ENCODE assay signal across 1 cellular context in the genomic region with DNA sequence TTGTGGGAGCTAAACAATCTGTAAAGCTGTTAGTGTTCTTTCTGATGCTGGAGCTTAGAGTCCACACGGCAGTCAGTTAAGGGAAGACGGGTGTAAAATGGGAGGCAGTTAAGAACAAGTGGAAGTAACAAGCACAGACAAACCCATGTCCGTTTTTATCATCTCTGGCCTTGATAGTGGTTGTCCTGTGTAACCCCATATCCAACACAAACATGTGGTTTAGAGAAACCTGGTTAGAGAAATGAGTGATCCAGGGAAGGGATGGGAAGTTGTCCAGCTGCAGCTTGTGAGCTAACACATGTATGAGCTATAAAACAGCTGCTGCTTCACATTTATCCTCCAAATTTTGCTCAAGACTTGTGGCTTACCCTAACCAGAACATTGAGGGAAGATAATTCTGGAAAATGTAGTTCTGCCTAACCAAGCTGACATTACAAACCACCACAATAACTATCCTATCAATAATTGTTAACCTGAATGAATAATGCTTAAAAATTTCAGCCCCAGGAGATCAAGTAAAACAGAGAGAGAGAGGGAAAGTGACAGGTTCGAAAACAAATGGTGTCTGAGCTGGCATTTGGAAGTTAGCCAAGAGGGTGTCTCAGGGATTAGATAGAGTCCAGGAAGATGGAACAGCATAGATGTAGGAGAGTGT.
A peak's percentile ranks its signal among the peaks of the same experiment; 100 is the strongest.
TF ChIP-seq lines count a peak whose summit lies in the region.

No MANE protein-coding gene starts in this region.

TF ChIP-seq in K562, 482 proteins besides CTCF, POLR2A, EP300 and RAD21 (continued from another document and continues in another):
- TF ChIP-seq, protein P1, sequence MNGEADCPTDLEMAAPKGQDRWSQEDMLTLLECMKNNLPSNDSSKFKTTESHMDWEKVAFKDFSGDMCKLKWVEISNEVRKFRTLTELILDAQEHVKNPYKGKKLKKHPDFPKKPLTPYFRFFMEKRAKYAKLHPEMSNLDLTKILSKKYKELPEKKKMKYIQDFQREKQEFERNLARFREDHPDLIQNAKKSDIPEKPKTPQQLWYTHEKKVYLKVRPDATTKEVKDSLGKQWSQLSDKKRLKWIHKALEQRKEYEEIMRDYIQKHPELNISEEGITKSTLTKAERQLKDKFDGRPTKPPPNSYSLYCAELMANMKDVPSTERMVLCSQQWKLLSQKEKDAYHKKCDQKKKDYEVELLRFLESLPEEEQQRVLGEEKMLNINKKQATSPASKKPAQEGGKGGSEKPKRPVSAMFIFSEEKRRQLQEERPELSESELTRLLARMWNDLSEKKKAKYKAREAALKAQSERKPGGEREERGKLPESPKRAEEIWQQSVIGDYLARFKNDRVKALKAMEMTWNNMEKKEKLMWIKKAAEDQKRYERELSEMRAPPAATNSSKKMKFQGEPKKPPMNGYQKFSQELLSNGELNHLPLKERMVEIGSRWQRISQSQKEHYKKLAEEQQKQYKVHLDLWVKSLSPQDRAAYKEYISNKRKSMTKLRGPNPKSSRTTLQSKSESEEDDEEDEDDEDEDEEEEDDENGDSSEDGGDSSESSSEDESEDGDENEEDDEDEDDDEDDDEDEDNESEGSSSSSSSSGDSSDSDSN (IDR thresholded peaks at IDR 0.05; ENCODE audit: borderline replicate concordance in 1 of 2, low read depth in 2 of 2, low read length in 2 of 2): no peak
- TF ChIP-seq, protein P2, sequence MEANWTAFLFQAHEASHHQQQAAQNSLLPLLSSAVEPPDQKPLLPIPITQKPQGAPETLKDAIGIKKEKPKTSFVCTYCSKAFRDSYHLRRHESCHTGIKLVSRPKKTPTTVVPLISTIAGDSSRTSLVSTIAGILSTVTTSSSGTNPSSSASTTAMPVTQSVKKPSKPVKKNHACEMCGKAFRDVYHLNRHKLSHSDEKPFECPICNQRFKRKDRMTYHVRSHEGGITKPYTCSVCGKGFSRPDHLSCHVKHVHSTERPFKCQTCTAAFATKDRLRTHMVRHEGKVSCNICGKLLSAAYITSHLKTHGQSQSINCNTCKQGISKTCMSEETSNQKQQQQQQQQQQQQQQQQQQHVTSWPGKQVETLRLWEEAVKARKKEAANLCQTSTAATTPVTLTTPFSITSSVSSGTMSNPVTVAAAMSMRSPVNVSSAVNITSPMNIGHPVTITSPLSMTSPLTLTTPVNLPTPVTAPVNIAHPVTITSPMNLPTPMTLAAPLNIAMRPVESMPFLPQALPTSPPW (CRISPR knock-in tag; IDR thresholded peaks at IDR 0.05): 0 out of 2 replicates have a peak, but pooled peaks have one; percentile 6
- no peak for TF ChIP-seq CXXC5 (CRISPR knock-in tag; IDR thresholded peaks at IDR 0.05)
- TF ChIP-seq EWSR1 (IDR thresholded peaks at IDR 0.05; ENCODE audit: borderline replicate concordance, low read depth, partially characterized antibody): no peak
- TF ChIP-seq ZNF324 (CRISPR knock-in tag; IDR thresholded peaks at IDR 0.05): no peak
- peak; percentile 65; the same call in 1 of the 2 replicates for TF ChIP-seq ZKSCAN8 (CRISPR knock-in tag; IDR thresholded peaks at IDR 0.05)
- no peak for TF ChIP-seq KHSRP (IDR thresholded peaks at IDR 0.05)
- no peak for TF ChIP-seq KLF10 (CRISPR knock-in tag; IDR thresholded peaks at IDR 0.05)
- TF ChIP-seq CBFA2T2 (conservative IDR thresholded peaks at IDR 0.05): peak; percentile 52
- no peak for TF ChIP-seq BCOR (IDR thresholded peaks at IDR 0.05)
- TF ChIP-seq, protein P3, sequence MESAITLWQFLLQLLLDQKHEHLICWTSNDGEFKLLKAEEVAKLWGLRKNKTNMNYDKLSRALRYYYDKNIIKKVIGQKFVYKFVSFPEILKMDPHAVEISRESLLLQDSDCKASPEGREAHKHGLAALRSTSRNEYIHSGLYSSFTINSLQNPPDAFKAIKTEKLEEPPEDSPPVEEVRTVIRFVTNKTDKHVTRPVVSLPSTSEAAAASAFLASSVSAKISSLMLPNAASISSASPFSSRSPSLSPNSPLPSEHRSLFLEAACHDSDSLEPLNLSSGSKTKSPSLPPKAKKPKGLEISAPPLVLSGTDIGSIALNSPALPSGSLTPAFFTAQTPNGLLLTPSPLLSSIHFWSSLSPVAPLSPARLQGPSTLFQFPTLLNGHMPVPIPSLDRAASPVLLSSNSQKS (CRISPR knock-in tag; IDR thresholded peaks at IDR 0.05): no peak
- TF ChIP-seq MED1 (CRISPR knock-in tag; IDR thresholded peaks at IDR 0.05; ENCODE audit: borderline replicate concordance): no peak
- TF ChIP-seq, protein P4, sequence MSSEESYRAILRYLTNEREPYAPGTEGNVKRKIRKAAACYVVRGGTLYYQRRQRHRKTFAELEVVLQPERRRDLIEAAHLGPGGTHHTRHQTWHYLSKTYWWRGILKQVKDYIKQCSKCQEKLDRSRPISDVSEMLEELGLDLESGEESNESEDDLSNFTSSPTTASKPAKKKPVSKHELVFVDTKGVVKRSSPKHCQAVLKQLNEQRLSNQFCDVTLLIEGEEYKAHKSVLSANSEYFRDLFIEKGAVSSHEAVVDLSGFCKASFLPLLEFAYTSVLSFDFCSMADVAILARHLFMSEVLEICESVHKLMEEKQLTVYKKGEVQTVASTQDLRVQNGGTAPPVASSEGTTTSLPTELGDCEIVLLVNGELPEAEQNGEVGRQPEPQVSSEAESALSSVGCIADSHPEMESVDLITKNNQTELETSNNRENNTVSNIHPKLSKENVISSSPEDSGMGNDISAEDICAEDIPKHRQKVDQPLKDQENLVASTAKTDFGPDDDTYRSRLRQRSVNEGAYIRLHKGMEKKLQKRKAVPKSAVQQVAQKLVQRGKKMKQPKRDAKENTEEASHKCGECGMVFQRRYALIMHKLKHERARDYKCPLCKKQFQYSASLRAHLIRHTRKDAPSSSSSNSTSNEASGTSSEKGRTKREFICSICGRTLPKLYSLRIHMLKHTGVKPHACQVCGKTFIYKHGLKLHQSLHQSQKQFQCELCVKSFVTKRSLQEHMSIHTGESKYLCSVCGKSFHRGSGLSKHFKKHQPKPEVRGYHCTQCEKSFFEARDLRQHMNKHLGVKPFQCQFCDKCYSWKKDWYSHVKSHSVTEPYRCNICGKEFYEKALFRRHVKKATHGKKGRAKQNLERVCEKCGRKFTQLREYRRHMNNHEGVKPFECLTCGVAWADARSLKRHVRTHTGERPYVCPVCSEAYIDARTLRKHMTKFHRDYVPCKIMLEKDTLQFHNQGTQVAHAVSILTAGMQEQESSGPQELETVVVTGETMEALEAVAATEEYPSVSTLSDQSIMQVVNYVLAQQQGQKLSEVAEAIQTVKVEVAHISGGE (CRISPR knock-in tag; IDR thresholded peaks at IDR 0.05): 0 out of 6 replicates have a peak, but pooled peaks of 1 of the 3 experiments have one; percentile 18
- no peak for TF ChIP-seq ZNF224 (CRISPR knock-in tag; IDR thresholded peaks at IDR 0.05)
- no peak for TF ChIP-seq KLF1 (tag; IDR thresholded peaks at IDR 0.05)
- TF ChIP-seq, protein P5, sequence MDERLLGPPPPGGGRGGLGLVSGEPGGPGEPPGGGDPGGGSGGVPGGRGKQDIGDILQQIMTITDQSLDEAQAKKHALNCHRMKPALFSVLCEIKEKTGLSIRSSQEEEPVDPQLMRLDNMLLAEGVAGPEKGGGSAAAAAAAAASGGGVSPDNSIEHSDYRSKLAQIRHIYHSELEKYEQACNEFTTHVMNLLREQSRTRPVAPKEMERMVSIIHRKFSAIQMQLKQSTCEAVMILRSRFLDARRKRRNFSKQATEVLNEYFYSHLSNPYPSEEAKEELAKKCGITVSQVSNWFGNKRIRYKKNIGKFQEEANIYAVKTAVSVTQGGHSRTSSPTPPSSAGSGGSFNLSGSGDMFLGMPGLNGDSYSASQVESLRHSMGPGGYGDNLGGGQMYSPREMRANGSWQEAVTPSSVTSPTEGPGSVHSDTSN (CRISPR knock-in tag; IDR thresholded peaks at IDR 0.05; ENCODE audit: low read depth): no peak
- TF ChIP-seq, protein P5 (tag; conservative IDR thresholded peaks at IDR 0.05; ENCODE audit: low read depth): peak; percentile 96
- no peak; a peak in 1 of 4 replicates for TF ChIP-seq FOXA3 (CRISPR knock-in tag; conservative IDR thresholded peaks at IDR 0.05 in 1 of 2, IDR thresholded peaks at IDR 0.05 in 1 of 2)
- TF ChIP-seq SP1 (CRISPR knock-in tag; IDR thresholded peaks at IDR 0.05): 0 out of 2 replicates have a peak, but pooled peaks have one; percentile 28
- no peak for TF ChIP-seq ZZZ3 (IDR thresholded peaks at IDR 0.05)
- TF ChIP-seq, protein P6, sequence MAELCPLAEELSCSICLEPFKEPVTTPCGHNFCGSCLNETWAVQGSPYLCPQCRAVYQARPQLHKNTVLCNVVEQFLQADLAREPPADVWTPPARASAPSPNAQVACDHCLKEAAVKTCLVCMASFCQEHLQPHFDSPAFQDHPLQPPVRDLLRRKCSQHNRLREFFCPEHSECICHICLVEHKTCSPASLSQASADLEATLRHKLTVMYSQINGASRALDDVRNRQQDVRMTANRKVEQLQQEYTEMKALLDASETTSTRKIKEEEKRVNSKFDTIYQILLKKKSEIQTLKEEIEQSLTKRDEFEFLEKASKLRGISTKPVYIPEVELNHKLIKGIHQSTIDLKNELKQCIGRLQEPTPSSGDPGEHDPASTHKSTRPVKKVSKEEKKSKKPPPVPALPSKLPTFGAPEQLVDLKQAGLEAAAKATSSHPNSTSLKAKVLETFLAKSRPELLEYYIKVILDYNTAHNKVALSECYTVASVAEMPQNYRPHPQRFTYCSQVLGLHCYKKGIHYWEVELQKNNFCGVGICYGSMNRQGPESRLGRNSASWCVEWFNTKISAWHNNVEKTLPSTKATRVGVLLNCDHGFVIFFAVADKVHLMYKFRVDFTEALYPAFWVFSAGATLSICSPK (IDR thresholded peaks at IDR 0.05; ENCODE audit: borderline replicate concordance): no peak
- TF ChIP-seq BRD4 (IDR thresholded peaks at IDR 0.05): no peak
- no peak for TF ChIP-seq PHB (CRISPR knock-in tag; IDR thresholded peaks at IDR 0.05)
- TF ChIP-seq, protein P7, sequence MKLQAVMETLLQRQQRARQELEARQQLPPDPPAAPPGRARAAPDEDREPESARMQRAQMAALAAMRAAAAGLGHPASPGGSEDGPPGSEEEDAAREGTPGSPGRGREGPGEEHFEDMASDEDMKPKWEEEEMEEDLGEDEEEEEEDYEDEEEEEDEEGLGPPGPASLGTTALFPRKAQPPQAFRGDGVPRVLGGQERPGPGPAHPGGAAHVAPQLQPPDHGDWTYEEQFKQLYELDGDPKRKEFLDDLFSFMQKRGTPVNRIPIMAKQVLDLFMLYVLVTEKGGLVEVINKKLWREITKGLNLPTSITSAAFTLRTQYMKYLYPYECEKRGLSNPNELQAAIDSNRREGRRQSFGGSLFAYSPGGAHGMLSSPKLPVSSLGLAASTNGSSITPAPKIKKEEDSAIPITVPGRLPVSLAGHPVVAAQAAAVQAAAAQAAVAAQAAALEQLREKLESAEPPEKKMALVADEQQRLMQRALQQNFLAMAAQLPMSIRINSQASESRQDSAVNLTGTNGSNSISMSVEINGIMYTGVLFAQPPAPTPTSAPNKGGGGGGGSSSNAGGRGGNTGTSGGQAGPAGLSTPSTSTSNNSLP (IDR thresholded peaks at IDR 0.05; ENCODE audit: borderline replicate concordance, low read depth, low read length): no peak
- no peak for TF ChIP-seq CREB1 (IDR thresholded peaks at IDR 0.05)
- TF ChIP-seq CREB1 (CRISPR knock-in tag; IDR thresholded peaks at IDR 0.05): no peak
- TF ChIP-seq, protein P8, sequence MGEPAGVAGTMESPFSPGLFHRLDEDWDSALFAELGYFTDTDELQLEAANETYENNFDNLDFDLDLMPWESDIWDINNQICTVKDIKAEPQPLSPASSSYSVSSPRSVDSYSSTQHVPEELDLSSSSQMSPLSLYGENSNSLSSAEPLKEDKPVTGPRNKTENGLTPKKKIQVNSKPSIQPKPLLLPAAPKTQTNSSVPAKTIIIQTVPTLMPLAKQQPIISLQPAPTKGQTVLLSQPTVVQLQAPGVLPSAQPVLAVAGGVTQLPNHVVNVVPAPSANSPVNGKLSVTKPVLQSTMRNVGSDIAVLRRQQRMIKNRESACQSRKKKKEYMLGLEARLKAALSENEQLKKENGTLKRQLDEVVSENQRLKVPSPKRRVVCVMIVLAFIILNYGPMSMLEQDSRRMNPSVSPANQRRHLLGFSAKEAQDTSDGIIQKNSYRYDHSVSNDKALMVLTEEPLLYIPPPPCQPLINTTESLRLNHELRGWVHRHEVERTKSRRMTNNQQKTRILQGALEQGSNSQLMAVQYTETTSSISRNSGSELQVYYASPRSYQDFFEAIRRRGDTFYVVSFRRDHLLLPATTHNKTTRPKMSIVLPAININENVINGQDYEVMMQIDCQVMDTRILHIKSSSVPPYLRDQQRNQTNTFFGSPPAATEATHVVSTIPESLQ (CRISPR knock-in tag; IDR thresholded peaks at IDR 0.05): no peak
